In genomic region chr10:95438781-95439180, GRCh38 we compare ENCODE assay signal across 18 cellular contexts.
"Had no signal": no experiment of that assay in that cellular context is flagged by ENCODE, and none has a peak within 500 bp of the region (broad histone marks: within the 10 kb centered on the region; RNA-seq: fewer than 3 reads in every experiment).

No MANE protein-coding gene starts in this region.

- H3K4me1 Mint-ChIP-seq: activated CD4-positive, alpha-beta T cell treated with anti-CD3 and anti-CD28 coated beads, Interleukin-2, amount 10 ng/mL, durations not matched to agents 24 days and 14 days; activated naive CD4-positive, alpha-beta T cell treated with anti-CD3 and anti-CD28 coated beads, Interleukin-2, amount 50 U/mL, for 24 hours had no signal

- H3K27ac Mint-ChIP-seq: activated CD4-positive, alpha-beta T cell treated with anti-CD3 and anti-CD28 coated beads, Interleukin-2, amount 10 ng/mL, durations not matched to agents 24 days and 14 days; activated CD8-positive, alpha-beta T cell treated with anti-CD3 and anti-CD28 coated beads, Interleukin-2, amount 10 ng/mL, durations not matched to agents 7 days and 5 days; activated naive CD4-positive, alpha-beta T cell treated with anti-CD3 and anti-CD28 coated beads, Interleukin-2, amount 50 U/mL, for 24 hours; dendritic cell treated with granulocyte-macrophage colony-stimulating factor and Interleukin-4, amounts not matched to agents 40 ng/mL and 50 ng/mL, for 4 days had no signal

- H3K27ac ChIP-seq: adrenal gland, epithelial cell of prostate, psoas muscle, spleen had no signal

- H3K9me3 Mint-ChIP-seq: activated CD4-positive, alpha-beta T cell treated with anti-CD3 and anti-CD28 coated beads, Interleukin-2, amount 10 ng/mL, durations not matched to agents 24 days and 14 days; activated naive CD4-positive, alpha-beta T cell treated with anti-CD3 and anti-CD28 coated beads, Interleukin-2, amount 50 U/mL, for 24 hours; central memory CD8-positive, alpha-beta T cell; dendritic cell treated with granulocyte-macrophage colony-stimulating factor and Interleukin-4, amounts not matched to agents 40 ng/mL and 50 ng/mL, for 4 days; neural crest cell; stimulated activated naive CD8-positive, alpha-beta T cell treated with anti-CD3 and anti-CD28 coated beads, Interleukin-15, amount 100 ng/mL, for 72 hours had no signal

- ATAC-seq: activated CD8-positive, alpha-beta T cell treated with anti-CD3 and anti-CD28 coated beads, Interleukin-2, amount 10 ng/mL, durations not matched to agents 7 days and 5 days; psoas muscle; stimulated activated naive CD8-positive, alpha-beta T cell treated with anti-CD3 and anti-CD28 coated beads, Interleukin-15, amount 100 ng/mL, for 72 hours had no signal

- H3K9me3 ChIP-seq: adrenal gland, lower lobe of right lung, psoas muscle, spleen, vagina had no signal

- H3K4me3 ChIP-seq: adrenal gland, lower lobe of right lung, psoas muscle, spleen, vagina had no signal

- H3K36me3 Mint-ChIP-seq: activated naive CD4-positive, alpha-beta T cell treated with anti-CD3 and anti-CD28 coated beads, Interleukin-2, amount 50 U/mL, for 24 hours had no signal

- H3K4me1 ChIP-seq: adrenal gland, vagina had no signal

- H3K4me3 Mint-ChIP-seq: activated CD4-positive, alpha-beta T cell treated with anti-CD3 and anti-CD28 coated beads, Interleukin-2, amount 10 ng/mL, durations not matched to agents 24 days and 14 days; activated CD8-positive, alpha-beta T cell treated with anti-CD3 and anti-CD28 coated beads, Interleukin-2, amount 10 ng/mL, durations not matched to agents 7 days and 5 days; activated naive CD4-positive, alpha-beta T cell treated with anti-CD3 and anti-CD28 coated beads, Interleukin-2, amount 50 U/mL, for 24 hours; central memory CD8-positive, alpha-beta T cell; dendritic cell treated with granulocyte-macrophage colony-stimulating factor and Interleukin-4, amounts not matched to agents 40 ng/mL and 50 ng/mL, for 4 days; neural crest cell; stimulated activated naive CD8-positive, alpha-beta T cell treated with anti-CD3 and anti-CD28 coated beads, Interleukin-15, amount 100 ng/mL, for 72 hours had no signal

- H3K36me3 ChIP-seq: adrenal gland, lower lobe of right lung, vagina had no signal

- DNase-seq: activated CD4-positive, alpha-beta T cell treated with anti-CD3 and anti-CD28 coated beads, Interleukin-2, amount 10 ng/mL, durations not matched to agents 24 days and 14 days; activated CD4-positive, CD25-positive, alpha-beta regulatory T cell; activated CD8-positive, alpha-beta memory T cell treated with anti-CD3 and anti-CD28 coated beads, Interleukin-2, amount 50 U/mL, for 4 hours; activated CD8-positive, alpha-beta T cell treated with anti-CD3 and anti-CD28 coated beads, Interleukin-2, amount 10 ng/mL, durations not matched to agents 7 days and 5 days; activated effector memory CD4-positive, alpha-beta T cell treated with anti-CD3 and anti-CD28 coated beads, Interleukin-2, amount 50 U/mL, for 16 hours; activated T-cell treated with anti-CD3 and anti-CD28 coated beads, Interleukin-2, amount 50 U/mL, for 48 hours; adrenal gland; effector memory CD4-positive, alpha-beta T cell; lower lobe of right lung; psoas muscle; spleen; stimulated activated naive CD8-positive, alpha-beta T cell treated with anti-CD3 and anti-CD28 coated beads, Interleukin-15, amount 100 ng/mL, for 72 hours had no signal

- H3K27me3 ChIP-seq: adrenal gland, spleen, vagina had no signal

- H3K27me3 Mint-ChIP-seq: activated naive CD4-positive, alpha-beta T cell treated with anti-CD3 and anti-CD28 coated beads, Interleukin-2, amount 50 U/mL, for 24 hours; central memory CD8-positive, alpha-beta T cell; dendritic cell treated with granulocyte-macrophage colony-stimulating factor and Interleukin-4, amounts not matched to agents 40 ng/mL and 50 ng/mL, for 4 days had no signal
